In genomic region chr2:37891846-37892435, GRCh38 we compare ENCODE assay signal across 2 cellular contexts.
TF ChIP-seq lines count a peak whose summit lies in the region.

No MANE protein-coding gene starts in this region.

TF ChIP-seq in HepG2, 621 proteins besides CTCF, POLR2A, EP300 and RAD21:
- TF ChIP-seq LCORL (IDR thresholded peaks at IDR 0.05), result no peak
- no peak for TF ChIP-seq LCORL (CRISPR knock-in tag; IDR thresholded peaks at IDR 0.05)
- TF ChIP-seq, protein P1, sequence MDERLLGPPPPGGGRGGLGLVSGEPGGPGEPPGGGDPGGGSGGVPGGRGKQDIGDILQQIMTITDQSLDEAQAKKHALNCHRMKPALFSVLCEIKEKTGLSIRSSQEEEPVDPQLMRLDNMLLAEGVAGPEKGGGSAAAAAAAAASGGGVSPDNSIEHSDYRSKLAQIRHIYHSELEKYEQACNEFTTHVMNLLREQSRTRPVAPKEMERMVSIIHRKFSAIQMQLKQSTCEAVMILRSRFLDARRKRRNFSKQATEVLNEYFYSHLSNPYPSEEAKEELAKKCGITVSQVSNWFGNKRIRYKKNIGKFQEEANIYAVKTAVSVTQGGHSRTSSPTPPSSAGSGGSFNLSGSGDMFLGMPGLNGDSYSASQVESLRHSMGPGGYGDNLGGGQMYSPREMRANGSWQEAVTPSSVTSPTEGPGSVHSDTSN (CRISPR knock-in tag; IDR thresholded peaks at IDR 0.05), result peak; percentile 78; the same call in 1 of the 2 replicates
- peak; percentile 80 for TF ChIP-seq ZNF629 (CRISPR knock-in tag; conservative IDR thresholded peaks at IDR 0.05)

TF ChIP-seq in SK-N-SH treated with all-trans-retinoic acid at 6 μM for 48 hours, 23 proteins besides CTCF, POLR2A, EP300 and RAD21:
- TF ChIP-seq ISL1 (CRISPR knock-in tag; IDR thresholded peaks at IDR 0.05) (peak; percentile 32; the same call in 1 of the 2 replicates), TCF4 (CRISPR knock-in tag; IDR thresholded peaks at IDR 0.05; ENCODE audit: borderline replicate concordance) (no peak), CSDC2 (CRISPR knock-in tag; IDR thresholded peaks at IDR 0.05) (no peak)
